2 cellular contexts compared by ENCODE assay signal in genomic region chr1:147890177-147890790, GRCh38.
TF ChIP-seq lines count a peak whose summit lies in the region.

No MANE protein-coding gene starts in this region.

TF ChIP-seq in WTC11, 78 proteins besides CTCF, POLR2A, EP300 and RAD21:
- no peak for TF ChIP-seq E2F5 (CRISPR knock-in tag; IDR thresholded peaks at IDR 0.05)
- TF ChIP-seq SOX15 (CRISPR knock-in tag; IDR thresholded peaks at IDR 0.05) = no peak
- TF ChIP-seq PRDM15 (CRISPR knock-in tag; IDR thresholded peaks at IDR 0.05) = no peak
- no peak for TF ChIP-seq GABPB1 (CRISPR knock-in tag; IDR thresholded peaks at IDR 0.05)
- no peak for TF ChIP-seq ZNF232 (CRISPR knock-in tag; IDR thresholded peaks at IDR 0.05)
- no peak for TF ChIP-seq ZNF532 (CRISPR knock-in tag; IDR thresholded peaks at IDR 0.05; ENCODE audit: borderline replicate concordance)
- TF ChIP-seq FOXK1 (CRISPR knock-in tag; IDR thresholded peaks at IDR 0.05) = no peak

TF ChIP-seq in HepG2, 621 proteins besides CTCF, POLR2A, EP300 and RAD21:
- TF ChIP-seq GPBP1L1 (CRISPR knock-in tag; IDR thresholded peaks at IDR 0.05) = no peak
- 0 out of 2 replicates have a peak, but pooled peaks have one; percentile 10 for TF ChIP-seq ZNF687 (CRISPR knock-in tag; IDR thresholded peaks at IDR 0.05)
- peak in 1 of 2 experiments; percentile 37; a peak in 1 of 4 replicates for TF ChIP-seq HMGXB4 (CRISPR knock-in tag; IDR thresholded peaks at IDR 0.05; ENCODE audit: borderline replicate concordance in 1 of 2, low read depth in 1 of 2)
- TF ChIP-seq FOSL2 (CRISPR knock-in tag; IDR thresholded peaks at IDR 0.05) = 0 out of 2 replicates have a peak, but pooled peaks have one; percentile 27
- TF ChIP-seq SALL1 (CRISPR knock-in tag; IDR thresholded peaks at IDR 0.05) = peak; percentile 16; the same call in 1 of the 2 replicates
- no peak for TF ChIP-seq MEF2D (CRISPR knock-in tag; IDR thresholded peaks at IDR 0.05)
- TF ChIP-seq KLF16 (CRISPR knock-in tag; IDR thresholded peaks at IDR 0.05) = 0 out of 4 replicates have a peak, but pooled peaks of 1 of the 2 experiments have one; percentile 21
- no peak for TF ChIP-seq ZFP36 (IDR thresholded peaks at IDR 0.05; ENCODE audit: borderline replicate concordance, low read depth, low read length, partially characterized antibody)
- TF ChIP-seq KDM2A (CRISPR knock-in tag; IDR thresholded peaks at IDR 0.05; ENCODE audit: borderline replicate concordance, low read depth) = peak; percentile 80
- 0 out of 2 replicates have a peak, but pooled peaks have one; percentile 19 for TF ChIP-seq THAP11 (CRISPR knock-in tag; IDR thresholded peaks at IDR 0.05)
- no peak for TF ChIP-seq CREB3 (CRISPR knock-in tag; IDR thresholded peaks at IDR 0.05)
- no peak for TF ChIP-seq KLF13 (CRISPR knock-in tag; IDR thresholded peaks at IDR 0.05)
- TF ChIP-seq ARID5B (CRISPR knock-in tag; IDR thresholded peaks at IDR 0.05) = 0 out of 2 replicates have a peak, but pooled peaks have one; percentile 26
- TF ChIP-seq REPIN1 (CRISPR knock-in tag; IDR thresholded peaks at IDR 0.05; ENCODE audit: borderline replicate concordance, low read depth) = 0 out of 2 replicates have a peak, but pooled peaks have one; percentile 23
- no peak for TF ChIP-seq ZNF607 (CRISPR knock-in tag; IDR thresholded peaks at IDR 0.05; ENCODE audit: borderline replicate concordance)
- TF ChIP-seq ZNF501 (CRISPR knock-in tag; IDR thresholded peaks at IDR 0.05) = 0 out of 2 replicates have a peak, but pooled peaks have one; percentile 18
- peak; percentile 78 for TF ChIP-seq XRCC5 (optimal IDR thresholded peaks at IDR 0.05; ENCODE audit: low read length)
- peak; percentile 94 for TF ChIP-seq STAG1 (CRISPR knock-in tag; IDR thresholded peaks at IDR 0.05)
- no peak for TF ChIP-seq ZNF781 (CRISPR knock-in tag; IDR thresholded peaks at IDR 0.05; ENCODE audit: borderline replicate concordance, not compliant biosample characterization)
- TF ChIP-seq TEAD3 (CRISPR knock-in tag; optimal IDR thresholded peaks at IDR 0.05; ENCODE audit: borderline replicate concordance) = peak; percentile 31
- TF ChIP-seq SMC3 (IDR thresholded peaks at IDR 0.05; ENCODE audit: low read length) = peak; percentile 81
